In genomic region chr2:86622878-86623548, GRCh38 we compare ENCODE assay signal across 8 cellular contexts. TPM values are rescaled to one million over a fixed set of nuclear protein-coding genes. Genes with fewer than 3 reads are reported as not detected.
DNase-seq lines count a peak whose midpoint lies in the region; ATAC-seq, FAIRE-seq and TF ChIP-seq lines count a peak whose summit lies in the region.

No MANE protein-coding gene starts in this region.

- peaks cover 26% of the 10 kb centered on the region for H3K4me1 ChIP-seq in BLaER1
- peaks cover 3 to 7% of the 10 kb centered on the region in 2 experiments; a peak in 2 of 4 replicates for H3K4me1 ChIP-seq in SK-N-SH (ENCODE audit: control insufficient read depth in 1 of 2, insufficient read depth in 2 of 2, low read depth in 1 of 2, low read length in 1 of 2)
- H3K4me1 ChIP-seq in right atrium auricular region, result peaks cover 0 to 31% of the 10 kb centered on the region in 2 donors
- peaks cover 8% of the 10 kb centered on the region for H3K4me1 ChIP-seq in rectal smooth muscle tissue (ENCODE audit: control insufficient read depth, insufficient read depth, low read length)

- FAIRE-seq in GM19239 (lab: Jason Lieb, UNC), result no peak

- H3K4me2 ChIP-seq in BLaER1 (peak overlapping the region; percentile 81), SK-N-SH (peak overlapping the region; percentile 95)

- WGBS in SK-N-SH (ENCODE audit: low lambda C conversion rate), result under 1% methylated on average over 33 of the region's 83 CpGs

- ATAC-seq in HG03280 (IDR thresholded peaks at IDR 0.05; ENCODE audit: unreplicated experiment), result peak; percentile 45

- DNase-seq in GM19239 (ENCODE audit: insufficient read length, low spot score), result peak; percentile 44
- DNase-seq in SK-N-SH, result peak; percentile 83
- peak; percentile 6 for DNase-seq in activated naive CD8-positive, alpha-beta T cell treated with anti-CD3 and anti-CD28 coated beads, Interleukin-2, amount 50 U/mL, for 16 hours (ENCODE audit: low read depth, low spot score)
- no peak for DNase-seq in right atrium auricular region (ENCODE audit: low spot score)
- no peak for DNase-seq in NCI-H1436 (lab: John Stamatoyannopoulos, UW)

- H3K9ac ChIP-seq in BLaER1 (peak overlapping the region; percentile 97), SK-N-SH (peak overlapping the region; percentile 95), rectal smooth muscle tissue (ENCODE audit: low read length) (peak overlapping the region; percentile 77)

- H3F3A ChIP-seq in SK-N-SH (replicated peaks; ENCODE audit: insufficient read depth), result peaks cover 4% of the 10 kb centered on the region

- H3K4me3 ChIP-seq in BLaER1, result peak overlapping the region; percentile 95
- H3K4me3 ChIP-seq in SK-N-SH (ENCODE audit: low read depth in 2 of 2, low read length in 1 of 2), result peak overlapping the region; percentile 90 to 99
- H3K4me3 ChIP-seq in right atrium auricular region, result peak overlapping the region; percentile 86 to 87
- peak overlapping the region; percentile 86 for H3K4me3 ChIP-seq in rectal smooth muscle tissue (ENCODE audit: low read length)

- H4K20me1 ChIP-seq in BLaER1 (peaks cover 30% of the 10 kb centered on the region), SK-N-SH (ENCODE audit: insufficient read depth) (peaks cover 13% of the 10 kb centered on the region)

- CTCF ChIA-PET in SK-N-SH (lab: Yijun Ruan, JAX), result interaction anchor here (1.7 kb wide), 2 partner anchors 60 to 402 kb away, joined by 4 to 5 read pairs; partner anchors contain the start of gene CHMP3

- H3K36me3 ChIP-seq in BLaER1 (peaks cover 20% of the 10 kb centered on the region), SK-N-SH (replicated peaks in 1 of 2; ENCODE audit: control insufficient read depth in 1 of 2, insufficient read depth in 2 of 2, low read length in 1 of 2) (peaks cover 8 to 22% of the 10 kb centered on the region in 2 experiments), right atrium auricular region (peaks cover 17% of the 10 kb centered on the region), rectal smooth muscle tissue (ENCODE audit: control insufficient read depth, insufficient read depth, low read length) (peaks cover 4% of the 10 kb centered on the region)

- POLR2A ChIA-PET in SK-N-SH (lab: Yijun Ruan, JAX), result interaction anchor here (0.8 to 1.1 kb wide), 2 partner anchors 59 to 181 kb away, joined by 3 read pairs; partner anchors contain the start of gene CHMP3

- H3K27me3 ChIP-seq in BLaER1, result no peaks in the 10 kb centered on the region
- no peaks in the 10 kb centered on the region for H3K27me3 ChIP-seq in SK-N-SH (ENCODE audit: insufficient read depth)
- no peaks in the 10 kb centered on the region for H3K27me3 ChIP-seq in right atrium auricular region
- no peaks in the 10 kb centered on the region for H3K27me3 ChIP-seq in rectal smooth muscle tissue (ENCODE audit: control insufficient read depth, insufficient read depth, low read length)

- TF ChIP-seq RAD21 in SK-N-SH (IDR thresholded peaks at IDR 0.05; ENCODE audit: low read length), result no peak

- no peaks in the 10 kb centered on the region for H3K9me3 ChIP-seq in BLaER1
- no peaks in the 10 kb centered on the region for H3K9me3 ChIP-seq in SK-N-SH
- no peaks in the 10 kb centered on the region for H3K9me3 ChIP-seq in right atrium auricular region

- peak overlapping the region; percentile 90 for H2AFZ ChIP-seq in SK-N-SH (ENCODE audit: low read depth)

- TF ChIP-seq CTCF in SK-N-SH (IDR thresholded peaks at IDR 0.05) (no peak), right atrium auricular region (IDR thresholded peaks at IDR 0.05) (no peak)

- H3K9me2 ChIP-seq in SK-N-SH, result no peaks in the 10 kb centered on the region

- peaks cover 45% of the 10 kb centered on the region for H3K79me2 ChIP-seq in SK-N-SH (ENCODE audit: insufficient read depth)

- no peak for TF ChIP-seq EP300 in SK-N-SH (IDR thresholded peaks at IDR 0.05; ENCODE audit: borderline replicate concordance in 1 of 2, low read depth in 1 of 2, low read length in 1 of 2)

- H3K27ac ChIP-seq in BLaER1, result peak overlapping the region; percentile 97
- H3K27ac ChIP-seq in SK-N-SH (ENCODE audit: low read depth in 2 of 2, low read length in 1 of 2), result peak overlapping the region; percentile 83 to 96
- peak overlapping the region; percentile 97 to 98 for H3K27ac ChIP-seq in right atrium auricular region
- H3K27ac ChIP-seq in rectal smooth muscle tissue (ENCODE audit: low read depth, low read length), result peak overlapping the region; percentile 96

TF ChIP-seq in SK-N-SH, 30 proteins besides CTCF, POLR2A, EP300 and RAD21:
- TF ChIP-seq, protein P1, sequence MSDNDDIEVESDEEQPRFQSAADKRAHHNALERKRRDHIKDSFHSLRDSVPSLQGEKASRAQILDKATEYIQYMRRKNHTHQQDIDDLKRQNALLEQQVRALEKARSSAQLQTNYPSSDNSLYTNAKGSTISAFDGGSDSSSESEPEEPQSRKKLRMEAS (IDR thresholded peaks at IDR 0.05; ENCODE audit: low read depth), result peak; percentile 12; the same call in 1 of the 2 replicates
- TF ChIP-seq PBX3 (IDR thresholded peaks at IDR 0.05) (no peak), MXI1 (IDR thresholded peaks at IDR 0.05; ENCODE audit: low read depth, low read length) (peak; percentile 58), FOXM1 (IDR thresholded peaks at IDR 0.05; ENCODE audit: low read depth) (no peak), TAF1 (IDR thresholded peaks at IDR 0.05; ENCODE audit: borderline replicate concordance, low read depth, low read length) (0 out of 2 replicates have a peak, but pooled peaks have one; percentile 21), CHD2 (IDR thresholded peaks at IDR 0.05; ENCODE audit: low read length, partially characterized antibody) (peak; percentile 15)
TF ChIP-seq in SK-N-SH: peak in this region for 4.

RNA-seq across cellular contexts. Expression of gene RNF103, which starts 0.7 kb away (rescaled TPM):
- polyA plus RNA-seq in SK-N-SH (2012; rRNA removed), result 7.0 and 8.8 TPM in 2 replicates
- 9.5 and 11.1 TPM in 2 replicates for polyA plus RNA-seq in SK-N-SH (2012; cell fraction: cytosol; rRNA removed)
- polyA plus RNA-seq in SK-N-SH (2012; cell fraction: nucleus; rRNA removed), result 6.5 and 14.5 TPM in 2 replicates
- total RNA-seq in right atrium auricular region, result 10 to 100 TPM; 45.3 to 61.6 TPM

RNA-seq across cellular contexts. Expression of gene CHMP3, which starts 59.8 kb away (rescaled TPM):
- polyA plus RNA-seq in SK-N-SH (2012; rRNA removed), result 75.3 and 85.5 TPM in 2 replicates
- polyA plus RNA-seq in SK-N-SH (2012; cell fraction: cytosol; rRNA removed), result 117 and 141 TPM in 2 replicates
- 22.3 and 30.6 TPM in 2 replicates for polyA plus RNA-seq in SK-N-SH (2012; cell fraction: nucleus; rRNA removed)
- 10 to 100 TPM; 79.7 to 89.1 TPM for total RNA-seq in right atrium auricular region

Comparison
In these comparisons a context has a peak if more than half of its experiments do, and no peak if none do; other contexts are left out.
1. DNase-seq: peak in GM19239 (single experiment), SK-N-SH (single experiment) and activated naive CD8-positive, alpha-beta T cell treated with anti-CD3 and anti-CD28 coated beads, Interleukin-2, amount 50 U/mL, for 16 hours (single experiment); none in right atrium auricular region (single experiment) and NCI-H1436 (single experiment).
2. Peak in every context shown above with its lines, with median percentiles within 50 percentile points of each other: H3K27ac ChIP-seq, H3K4me3 ChIP-seq and H3K9ac ChIP-seq.